In genomic region chr13:19845758-19846157, GRCh38 we compare ENCODE assay signal across 7 cellular contexts. TPM values are rescaled to one million over a fixed set of nuclear protein-coding genes. Genes with fewer than 3 reads are reported as not detected.
DNase-seq lines count a peak whose midpoint lies in the region; ATAC-seq and TF ChIP-seq lines count a peak whose summit lies in the region.

No MANE protein-coding gene starts in this region.

- TF ChIP-seq POLR2A in NB4 (IDR thresholded peaks at IDR 0.05; ENCODE audit: extremely low read depth, insufficient read length), result no peak
- TF ChIP-seq POLR2A in thyroid gland (IDR thresholded peaks at IDR 0.05), result no peak

- no peak for TF ChIP-seq CTCF in NB4 (IDR thresholded peaks at IDR 0.05; ENCODE audit: low read depth, low read length)
- no peak for TF ChIP-seq CTCF in psoas muscle (IDR thresholded peaks at IDR 0.05)
- TF ChIP-seq CTCF in thyroid gland (IDR thresholded peaks at IDR 0.05), result no peak

- H2AFZ ChIP-seq in Karpas-422 (ENCODE audit: low read length), result no peak overlapping the region

- peaks cover 19% of the 10 kb centered on the region for H3K4me1 ChIP-seq in psoas muscle
- peaks cover 6 to 14% of the 10 kb centered on the region in 2 donors for H3K4me1 ChIP-seq in thyroid gland
- H3K4me1 ChIP-seq in Karpas-422 (ENCODE audit: low read length), result peaks cover 11% of the 10 kb centered on the region

- ATAC-seq in GM18868 (IDR thresholded peaks at IDR 0.05; ENCODE audit: unreplicated experiment) (peak; percentile 58), psoas muscle (peak in 3 of 4 donors; percentile 49 to 79 (median 55))

- intact Hi-C loops in psoas muscle (cut with DNase I) (no loop called here), thyroid gland (cut with DNase I) (no loop called here)

- WGBS in psoas muscle, 3 donors, result 37 to 51% (median 51%) methylated on average over 2 of the region's 2 CpGs
- 71 to 82% methylated on average over 2 of the region's 2 CpGs for WGBS in thyroid gland, 2 donors

- no peak overlapping the region for H3K9ac ChIP-seq in Karpas-422 (ENCODE audit: low read length)

- peak overlapping the region; percentile 66 for H3K27ac ChIP-seq in epithelial cell of prostate
- no peak overlapping the region for H3K27ac ChIP-seq in psoas muscle
- no peak overlapping the region for H3K27ac ChIP-seq in thyroid gland
- no peak overlapping the region for H3K27ac ChIP-seq in Karpas-422 (ENCODE audit: low read length)

- no peaks in the 10 kb centered on the region for H3K9me2 ChIP-seq in Karpas-422 (replicated peaks; ENCODE audit: insufficient read depth, low read length)

- H4K20me1 ChIP-seq in Karpas-422 (ENCODE audit: insufficient read depth, low read depth, low read length), result no peaks in the 10 kb centered on the region

- H3K4me3 ChIP-seq in NB4 (ENCODE audit: low read depth, low read length) (no peak overlapping the region), psoas muscle (no peak overlapping the region), thyroid gland (replicated peaks in 1 of 3) (no peak overlapping the region), Karpas-422 (ENCODE audit: low read length) (no peak overlapping the region)

- H3K27me3 ChIP-seq in psoas muscle (ENCODE audit: insufficient read depth in 3 of 3, low read length in 2 of 3) (no peaks in the 10 kb centered on the region), thyroid gland (no peaks in the 10 kb centered on the region), Karpas-422 (ENCODE audit: low read length) (no peaks in the 10 kb centered on the region)

- DNase-seq in NB4 (ENCODE audit: low read depth) (peak; percentile 49), epithelial cell of prostate (ENCODE audit: low read depth, low spot score) (peak; percentile 89), psoas muscle (no peak), NCI-H1417 (lab: John Stamatoyannopoulos, UW) (no peak), thyroid gland (no peak), Karpas-422 (no peak)

- no peak overlapping the region for H3K4me2 ChIP-seq in Karpas-422 (ENCODE audit: low read depth, low read length, poor library complexity, severe bottlenecking)

- peaks cover 0 to 36% of the 10 kb centered on the region in 2 donors for H3K36me3 ChIP-seq in psoas muscle (ENCODE audit: insufficient read depth in 1 of 2, low read depth in 1 of 2)
- H3K36me3 ChIP-seq in thyroid gland, result peaks cover 6 to 16% of the 10 kb centered on the region in 2 donors
- H3K36me3 ChIP-seq in Karpas-422 (ENCODE audit: insufficient read depth, low read length), result peaks cover 27% of the 10 kb centered on the region; the same call in 1 of the 2 replicates

- H3K9me3 ChIP-seq in psoas muscle, result no peaks in the 10 kb centered on the region
- H3K9me3 ChIP-seq in thyroid gland, result no peaks in the 10 kb centered on the region
- H3K9me3 ChIP-seq in Karpas-422 (ENCODE audit: low read length), result no peaks in the 10 kb centered on the region

- H3K79me2 ChIP-seq in Karpas-422 (ENCODE audit: low read length), result peaks cover 85% of the 10 kb centered on the region

RNA-seq across cellular contexts. Expression of gene ZMYM5, which starts 17.7 kb away (rescaled TPM):
- total RNA-seq in psoas muscle, result 1 to 10 TPM; 5.5 to 8.0 (median 6.1) TPM
- polyA plus RNA-seq in psoas muscle, result 1 to 10 TPM; 3.2 to 7.6 (median 5.6) TPM
- total RNA-seq in thyroid gland, result 10 to 100 TPM; 21.5 to 27.8 (median 24.7) TPM
- 7.1 and 27.9 TPM in 2 replicates for total RNA-seq in Karpas-422 (2014; rRNA removed; shearing (Covaris generic); ENCODE audit: low replicate concordance)

Comparison
In these comparisons a context has a peak if more than half of its experiments do, and no peak if none do; other contexts are left out.
1. DNase-seq: peak in NB4 (single experiment) and epithelial cell of prostate (single experiment); none in psoas muscle (0 of 2), NCI-H1417 (0 of 3), thyroid gland (0 of 2) and Karpas-422 (single experiment).